ENCODE assay signal across 11 cellular contexts in the genomic region with DNA sequence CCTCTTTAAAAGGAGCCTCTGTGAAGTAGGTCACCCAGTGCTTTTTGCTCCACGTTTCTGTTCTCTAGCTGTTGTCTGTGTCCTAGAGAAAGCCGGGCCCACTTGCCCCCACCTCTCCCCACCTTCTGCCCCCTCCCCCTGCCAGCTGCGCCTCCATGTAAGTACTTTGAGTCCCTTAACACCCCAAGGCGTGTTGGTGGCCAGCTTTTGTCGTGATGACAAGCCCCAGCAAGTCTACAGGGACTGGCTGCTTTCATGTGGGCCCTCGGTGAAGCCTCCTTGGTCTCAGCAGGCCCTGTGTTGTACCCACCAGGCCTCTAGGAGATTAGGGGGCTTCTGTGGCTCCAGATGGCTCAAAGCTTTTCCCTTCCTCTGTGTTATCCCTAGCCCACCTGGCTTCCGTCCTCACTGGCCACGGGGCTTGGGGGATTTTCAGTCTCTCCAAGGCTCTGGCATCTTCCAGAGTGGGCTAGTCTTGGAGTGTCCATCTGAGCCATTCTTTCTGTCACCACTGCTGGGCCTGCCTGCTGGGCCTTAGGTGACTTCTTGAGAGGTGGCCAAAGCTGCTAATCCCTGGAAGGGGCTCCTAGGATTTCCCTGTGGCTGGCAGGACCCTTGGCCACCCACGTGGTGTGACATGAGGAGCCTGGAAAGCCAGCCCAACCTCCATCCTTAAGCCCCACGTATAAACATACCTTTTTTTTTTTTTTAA. TPM values are rescaled to one million over a fixed set of nuclear protein-coding genes. Genes with fewer than 3 reads are reported as not detected.
A peak's percentile ranks its signal among the peaks of the same experiment; 100 is the strongest.
DNase-seq lines count a peak whose midpoint lies in the region; ATAC-seq, FAIRE-seq and TF ChIP-seq lines count a peak whose summit lies in the region.
"Had no signal": no experiment of that assay in that cellular context is flagged by ENCODE, and none has a peak within 500 bp of the region (broad histone marks: within the 10 kb centered on the region; RNA-seq: fewer than 3 reads in every experiment).

No MANE protein-coding gene starts in this region.

- H3K4me1 ChIP-seq in Caco-2: peaks cover 56% of the 10 kb centered on the region
- peaks cover 65% of the 10 kb centered on the region for H3K4me1 ChIP-seq in astrocyte (ENCODE audit: insufficient read depth, low read length)
- H3K4me1 ChIP-seq in kidney (ENCODE audit: control insufficient read depth in 1 of 2, insufficient read depth in 1 of 2, low read depth in 1 of 2, low read length in 2 of 2): peaks cover 65 to 68% of the 10 kb centered on the region in 2 donors
- H3K4me1 ChIP-seq in gastrocnemius medialis: peaks cover 93 to 94% of the 10 kb centered on the region in 2 donors

- TF ChIP-seq CTCF in Caco-2 (IDR thresholded peaks at IDR 0.05; ENCODE audit: insufficient read depth in 1 of 2, low read depth in 1 of 2, low read length in 1 of 2, severe bottlenecking in 1 of 2, unreplicated experiment in 1 of 2) (no peak), astrocyte (IDR thresholded peaks at IDR 0.05; ENCODE audit: insufficient read depth, low read depth, low read length) (no peak), kidney (IDR thresholded peaks at IDR 0.05; ENCODE audit: borderline replicate concordance, extremely low read depth, insufficient read depth) (no peak), gastrocnemius medialis (IDR thresholded peaks at IDR 0.05 in 4 of 5, conservative IDR thresholded peaks at IDR 0.05 in 1 of 5) (no peak), D721Med (IDR thresholded peaks at IDR 0.05; ENCODE audit: insufficient read depth, missing control alignments) (no peak)

- H2AFZ ChIP-seq in astrocyte (ENCODE audit: low read depth, low read length): no peak overlapping the region

- H3K36me3 Mint-ChIP-seq in Caco-2 (ENCODE audit: insufficient read depth, unreplicated experiment) (peaks cover 30% of the 10 kb centered on the region), astrocyte (ENCODE audit: low read depth, unreplicated experiment) (peaks cover 12% of the 10 kb centered on the region)

- no TSS peak for BruUV-seq in Caco-2 (replicated peaks; lab: Mats Ljungman, UMichigan)

- no peak for DNase-seq in Caco-2
- no peak for DNase-seq in astrocyte (ENCODE audit: low read depth)
- no peak for DNase-seq in kidney
- peak in 1 of 2 donors; percentile 51 for DNase-seq in gastrocnemius medialis
- no peak for DNase-seq in OCI-M1 (lab: John Stamatoyannopoulos, UW)
- DNase-seq in D721Med (ENCODE audit: insufficient read length, low spot score): no peak
- DNase-seq: activated CD4-positive, alpha-beta T cell treated with anti-CD3 and anti-CD28 coated beads for 4 hours; NCI-H2107; T-helper 1 cell had no signal

- no peak for TF ChIP-seq POLR2A in gastrocnemius medialis (IDR thresholded peaks at IDR 0.05)

- H3K27ac ChIP-seq in astrocyte (ENCODE audit: low read depth, low read length) (no peak overlapping the region), kidney (ENCODE audit: low read depth in 2 of 2, low read length in 2 of 2) (peak overlapping the region; percentile 12 to 33), gastrocnemius medialis (peak overlapping the region; percentile 85 to 90 (median 89))

- FAIRE-seq in astrocyte (lab: Jason Lieb, UNC): no peak
- FAIRE-seq in kidney (lab: Jason Lieb, UNC): no peak
- no peak for FAIRE-seq in D721Med (lab: Jason Lieb, UNC)

- no peaks in the 10 kb centered on the region for H3K9me3 Mint-ChIP-seq in Caco-2 (ENCODE audit: unreplicated experiment)
- H3K9me3 Mint-ChIP-seq in astrocyte (ENCODE audit: unreplicated experiment): no peaks in the 10 kb centered on the region

- peak in 1 of 2 donors; percentile 4 for ATAC-seq in gastrocnemius medialis
- ATAC-seq in HG02759 (IDR thresholded peaks at IDR 0.05; ENCODE audit: unreplicated experiment): no peak
- no peak for ATAC-seq in HG02571 (IDR thresholded peaks at IDR 0.05; ENCODE audit: unreplicated experiment)

- in situ Hi-C loops in gastrocnemius medialis (cut with MboI; ENCODE audit: low sequenced_read_pairs in 4 of 4): no loop called here

- peaks cover 99% of the 10 kb centered on the region for H4K20me1 ChIP-seq in astrocyte (ENCODE audit: insufficient read depth, low read length)

- intact Hi-C loops in Caco-2 (cut with micrococcal nuclease; ENCODE audit: unreplicated experiment) (no loop called here), kidney (cut with DNase I) (no loop called here), gastrocnemius medialis (cut with DNase I; ENCODE audit: low total_unique reads) (no loop called here)

- H3K27me3 Mint-ChIP-seq in Caco-2 (ENCODE audit: insufficient read depth, unreplicated experiment) (no peaks in the 10 kb centered on the region), astrocyte (ENCODE audit: low read depth, unreplicated experiment) (no peaks in the 10 kb centered on the region)

- H3K27ac Mint-ChIP-seq in Caco-2 (ENCODE audit: unreplicated experiment) (peak overlapping the region; percentile 96), astrocyte (ENCODE audit: unreplicated experiment) (peak overlapping the region; percentile 77)

- H3K4me3 ChIP-seq in Caco-2 (ENCODE audit: low read depth, low read length): no peak overlapping the region
- H3K4me3 ChIP-seq in astrocyte (ENCODE audit: insufficient read depth, low read depth, low read length): no peak overlapping the region
- no peak overlapping the region for H3K4me3 ChIP-seq in kidney (ENCODE audit: low read length in 2 of 2)
- no peak overlapping the region for H3K4me3 ChIP-seq in gastrocnemius medialis

- no peaks in the 10 kb centered on the region for H3K9me3 ChIP-seq in Caco-2
- H3K9me3 ChIP-seq in astrocyte (ENCODE audit: insufficient read depth, low read depth, low read length): no peaks in the 10 kb centered on the region
- no peaks in the 10 kb centered on the region for H3K9me3 ChIP-seq in kidney (ENCODE audit: control insufficient read depth in 1 of 2, low read length in 2 of 2)
- H3K9me3 ChIP-seq in gastrocnemius medialis: no peaks in the 10 kb centered on the region

- peaks cover 42% of the 10 kb centered on the region for H3K4me1 Mint-ChIP-seq in Caco-2 (ENCODE audit: low read depth, unreplicated experiment)
- H3K4me1 Mint-ChIP-seq in astrocyte (ENCODE audit: low read depth, unreplicated experiment): peaks cover 60% of the 10 kb centered on the region

- H3K4me3 Mint-ChIP-seq in Caco-2 (ENCODE audit: unreplicated experiment) (no peak overlapping the region), astrocyte (ENCODE audit: unreplicated experiment) (no peak overlapping the region)

- CTCF ChIA-PET in Caco-2 (lab: Charles Lee): no interaction called here

- 0 out of 2 replicates have a peak, but pooled peaks cover 2% of the 10 kb centered on the region for H3K36me3 ChIP-seq in Caco-2 (ENCODE audit: control insufficient read depth, insufficient read depth, low read length)
- peaks cover 3% of the 10 kb centered on the region for H3K36me3 ChIP-seq in astrocyte (ENCODE audit: insufficient read depth, low read length)
- H3K36me3 ChIP-seq in kidney (ENCODE audit: control insufficient read depth in 1 of 2, insufficient read depth in 2 of 2, low read length in 2 of 2): no peaks in the 10 kb centered on the region
- no peaks in the 10 kb centered on the region for H3K36me3 ChIP-seq in gastrocnemius medialis

- H3K9ac ChIP-seq in astrocyte (ENCODE audit: low read length) (peak overlapping the region; percentile 13), kidney (ENCODE audit: low read length in 2 of 2) (no peak overlapping the region)

- peaks cover 100% of the 10 kb centered on the region for H3K79me2 ChIP-seq in astrocyte (ENCODE audit: insufficient read depth, low read length)

- no peaks in the 10 kb centered on the region for H3K27me3 ChIP-seq in Caco-2 (replicated peaks; ENCODE audit: control insufficient read depth, insufficient read depth, low read length)
- H3K27me3 ChIP-seq in astrocyte (ENCODE audit: insufficient read depth, low read length): no peaks in the 10 kb centered on the region
- H3K27me3 ChIP-seq in gastrocnemius medialis: no peaks in the 10 kb centered on the region

- POLR2A ChIA-PET in Caco-2 (lab: Charles Lee): interaction anchor here (0.9 kb wide), 1 partner anchor 57 kb away, joined by 3 read pairs; no protein-coding TSS in a partner anchor

- H3K4me2 ChIP-seq in astrocyte (ENCODE audit: low read length): no peak overlapping the region

RNA-seq across cellular contexts. Expression of gene NDST1, which starts 1.2 kb away (rescaled TPM):
- total RNA-seq in Caco-2 (2022): 106 and 110 TPM in 2 replicates
- total RNA-seq in astrocyte: 293 and 321 TPM in 2 replicates
- 60.7 TPM for total RNA-seq in kidney
- 11.7 TPM for polyA plus RNA-seq in kidney (ENCODE audit: insufficient read depth, low read depth, low replicate concordance)
- 10 to 100 TPM; 36.1 to 70.5 (median 50.5) TPM for total RNA-seq in gastrocnemius medialis

RNA-seq across cellular contexts. Expression of gene RPS14, which starts 57.2 kb away (rescaled TPM):
- total RNA-seq in Caco-2 (2022): 2,300 and 2,382 TPM in 2 replicates
- total RNA-seq in astrocyte: 1,823 and 2,054 TPM in 2 replicates
- total RNA-seq in kidney: 1,504 TPM
- 1,994 TPM for polyA plus RNA-seq in kidney (ENCODE audit: insufficient read depth, low read depth, low replicate concordance)
- total RNA-seq in gastrocnemius medialis: 1,000 to 10,000 TPM; 1,865 to 2,215 (median 2,024) TPM
